ENCODE assay signal across 8 cellular contexts in genomic region chr20:63653041-63653973, GRCh38. TPM values are rescaled to one million over a fixed set of nuclear protein-coding genes. Genes with fewer than 3 reads are reported as not detected.
DNase-seq lines count a peak whose midpoint lies in the region; ATAC-seq and TF ChIP-seq lines count a peak whose summit lies in the region.

TSS of gene STMN3 (minus strand) at chr20:63653424. CDS start at chr20:63653345, 79 bp downstream.

- H3K4me2 ChIP-seq in HCT116 (ENCODE audit: low read length): peak within 1 kb of the TSS; percentile 89

- H4K20me1 ChIP-seq in HCT116 (ENCODE audit: insufficient read depth): no peaks in the 10 kb centered on the region

- H3K9ac ChIP-seq in HCT116 (ENCODE audit: low read length): peak within 1 kb of the TSS; percentile 65

- H3K27ac ChIP-seq in HCT116 (ENCODE audit: low read depth, low read length) (peak within 1 kb of the TSS; percentile 99), layer of hippocampus (ENCODE audit: low read depth, low read length) (peak within 1 kb of the TSS; percentile 81)

- no peak for TF ChIP-seq POLR2A in HCT116 (IDR thresholded peaks at IDR 0.05; ENCODE audit: borderline replicate concordance, extremely low read depth, insufficient read depth, insufficient read length)

- H3K79me2 ChIP-seq in HCT116 (ENCODE audit: insufficient read depth, low read length): peaks cover 35% of the 10 kb centered on the region

- BruUV-seq in HCT116 (replicated peaks; lab: Mats Ljungman, UMichigan): no TSS peak

- 0 out of 4 replicates have a peak, but pooled peaks cover 0 to 3% of the 10 kb centered on the region in 2 experiments for H3K36me3 ChIP-seq in HCT116 (ENCODE audit: control insufficient read depth in 1 of 2, insufficient read depth in 2 of 2, low read length in 2 of 2)

- H3K9me3 ChIP-seq in HCT116 (ENCODE audit: control insufficient read depth in 1 of 2, insufficient read depth in 1 of 2, low read depth in 1 of 2, low read length in 2 of 2): no peaks in the 10 kb centered on the region

- intact Hi-C loops in HCT116 (cut with micrococcal nuclease): loop anchor here (1.0 to 2.0 kb wide), 2 partner anchors 29 to 43 kb away; partner anchors contain the start of gene TNFRSF6B
- intact Hi-C loops in dendritic cell treated with granulocyte-macrophage colony-stimulating factor and Interleukin-4, amounts not matched to agents 40 ng/mL and 50 ng/mL, for 4 days (cut with micrococcal nuclease): no loop called here

- H3K9me3 Mint-ChIP-seq in dendritic cell treated with granulocyte-macrophage colony-stimulating factor and Interleukin-4, amounts not matched to agents 40 ng/mL and 50 ng/mL, for 4 days: no peaks in the 10 kb centered on the region

- TF ChIP-seq CTCF in AG04449 (IDR thresholded peaks at IDR 0.05; ENCODE audit: insufficient read depth, low read length, missing control alignments) (no peak), HCT116 (IDR thresholded peaks at IDR 0.05 in 2 of 3, conservative IDR thresholded peaks at IDR 0.05 in 1 of 3; ENCODE audit: borderline replicate concordance in 1 of 3, insufficient read depth in 1 of 3, low read depth in 2 of 3, low read length in 2 of 3) (no peak)

- peaks cover 5% of the 10 kb centered on the region for H3K36me3 Mint-ChIP-seq in dendritic cell treated with granulocyte-macrophage colony-stimulating factor and Interleukin-4, amounts not matched to agents 40 ng/mL and 50 ng/mL, for 4 days (ENCODE audit: low read depth)

- ATAC-seq in HCT116: peak; percentile 69
- no peak for ATAC-seq in HG02642 (IDR thresholded peaks at IDR 0.05; ENCODE audit: poor library complexity, unreplicated experiment)

- H3K27ac Mint-ChIP-seq in dendritic cell treated with granulocyte-macrophage colony-stimulating factor and Interleukin-4, amounts not matched to agents 40 ng/mL and 50 ng/mL, for 4 days: no peak within 1 kb of the TSS

- peaks cover 18 to 46% of the 10 kb centered on the region in 2 experiments for H3K4me1 ChIP-seq in HCT116 (ENCODE audit: control insufficient read depth in 1 of 2, insufficient read depth in 2 of 2, low read length in 2 of 2)

- DNase-seq in AG04449 (ENCODE audit: low read depth, low spot score): peak; percentile 9
- peak; percentile 74 for DNase-seq in HCT116 (ENCODE audit: low read depth, low spot score)
- peak; percentile 88 to 96 for DNase-seq in NCI-H526 (lab: John Stamatoyannopoulos, UW)
- DNase-seq in activated CD4-positive, alpha-beta T cell treated with anti-CD3 and anti-CD28 coated beads, Interleukin-2, amount 50 U/mL, for 1 hour: peak; percentile 65
- DNase-seq in stimulated activated CD4-positive, alpha-beta T cell treated with anti-CD3 and anti-CD28 coated beads, Interleukin-12 subunit alpha, Interleukin-12 subunit beta, amount 100 ng/mL, for 4 hours: peak; percentile 63

- no peak within 1 kb of the TSS for H2AFZ ChIP-seq in HCT116 (ENCODE audit: low read depth, low read length, poor library complexity, severe bottlenecking)

- H3K4me1 Mint-ChIP-seq in dendritic cell treated with granulocyte-macrophage colony-stimulating factor and Interleukin-4, amounts not matched to agents 40 ng/mL and 50 ng/mL, for 4 days (ENCODE audit: low read depth): peaks cover 30% of the 10 kb centered on the region

- H3K4me3 Mint-ChIP-seq in dendritic cell treated with granulocyte-macrophage colony-stimulating factor and Interleukin-4, amounts not matched to agents 40 ng/mL and 50 ng/mL, for 4 days: peak within 1 kb of the TSS; percentile 59

- no peak for TF ChIP-seq RAD21 in HCT116 (IDR thresholded peaks at IDR 0.05; ENCODE audit: low read depth)

- peaks cover 38% of the 10 kb centered on the region for H3K27me3 Mint-ChIP-seq in dendritic cell treated with granulocyte-macrophage colony-stimulating factor and Interleukin-4, amounts not matched to agents 40 ng/mL and 50 ng/mL, for 4 days

- H3K9me2 ChIP-seq in HCT116 (ENCODE audit: insufficient read depth): no peaks in the 10 kb centered on the region

- H3K4me3 ChIP-seq in AG04449 (ENCODE audit: low read depth, low read length) (peak within 1 kb of the TSS; percentile 55), HCT116 (replicated peaks in 1 of 2; ENCODE audit: low read depth in 1 of 2, low read length in 2 of 2) (peak within 1 kb of the TSS; percentile 65 to 75)

- H3K27me3 ChIP-seq in HCT116 (ENCODE audit: insufficient read depth, low read length) (no peaks in the 10 kb centered on the region), layer of hippocampus (ENCODE audit: control insufficient read depth, insufficient read depth, low read length) (no peaks in the 10 kb centered on the region)

- CTCF ChIA-PET in AG04449 (lab: Yijun Ruan, JAX) (interaction anchor here (1.0 kb wide), 1 partner anchor 321 kb away, joined by 3 read pairs; no protein-coding TSS in a partner anchor), HCT116 (lab: Charles Lee) (interaction anchor here (1.0 to 1.1 kb wide), 2 partner anchors 11 to 115 kb away, joined by 3 to 6 read pairs; no protein-coding TSS in a partner anchor)

- POLR2A ChIA-PET in AG04449 (lab: Yijun Ruan, JAX): no interaction called here
- POLR2A ChIA-PET in HCT116 (lab: Charles Lee): interaction anchor here (0.6 to 1.2 kb wide), 4 partner anchors 11 to 212 kb away, joined by 3 to 8 read pairs (median 6); partner anchors contain the start of gene TPD52L2

- RAD21 ChIA-PET in HCT116 (lab: Charles Lee; ENCODE audit: low non-redundant PET in 1 of 2, low total read pairs in 2 of 2, uncharacterized antibody in 2 of 2, unreplicated experiment in 2 of 2): no interaction called here

TF ChIP-seq in HCT116, 20 proteins besides CTCF, POLR2A, EP300 and RAD21:
- no peak for TF ChIP-seq SIN3A (IDR thresholded peaks at IDR 0.05; ENCODE audit: low read depth)
- no peak for TF ChIP-seq EGR1 (IDR thresholded peaks at IDR 0.05; ENCODE audit: low read depth)
- TF ChIP-seq TCF7L2 (IDR thresholded peaks at IDR 0.05; ENCODE audit: borderline replicate concordance, extremely low read depth, insufficient read depth, insufficient read length): peak; percentile 90
- TF ChIP-seq ELF1 (IDR thresholded peaks at IDR 0.05; ENCODE audit: borderline replicate concordance, low read depth): no peak
- no peak for TF ChIP-seq SP1 (IDR thresholded peaks at IDR 0.05; ENCODE audit: low read depth)
- TF ChIP-seq POLR2AphosphoS5 (IDR thresholded peaks at IDR 0.05; ENCODE audit: low read depth, low read length): peak; percentile 70
- no peak for TF ChIP-seq ATF3 (IDR thresholded peaks at IDR 0.05)
- peak; percentile 66; the same call in 1 of the 2 replicates for TF ChIP-seq ZFX (IDR thresholded peaks at IDR 0.05)

RNA-seq across cellular contexts. Expression of gene STMN3, which starts in this region (rescaled TPM):
- total RNA-seq in HCT116 (2021; ENCODE audit: unreplicated experiment): 138 TPM
- polyA plus RNA-seq in HCT116 (2012): 76.1 and 97.1 TPM in 2 replicates

Comparison
In these comparisons a context has a peak if more than half of its experiments do, and no peak if none do; other contexts are left out.
1. DNase-seq: peak in every context shown above with its lines; median percentile 92 in NCI-H526; 74 in HCT116; 65 in activated CD4-positive, alpha-beta T cell treated with anti-CD3 and anti-CD28 coated beads, Interleukin-2, amount 50 U/mL, for 1 hour; 63 in stimulated activated CD4-positive, alpha-beta T cell treated with anti-CD3 and anti-CD28 coated beads, Interleukin-12 subunit alpha, Interleukin-12 subunit beta, amount 100 ng/mL, for 4 hours; 9 in AG04449.